Comparison of ENCODE assay signal across 17 cellular contexts in genomic region chr17:41535764-41536481, GRCh38. TPM values are rescaled to one million over a fixed set of nuclear protein-coding genes. Genes with fewer than 3 reads are reported as not detected.
DNase-seq lines count a peak whose midpoint lies in the region; ATAC-seq and TF ChIP-seq lines count a peak whose summit lies in the region.
"Had no signal": no experiment of that assay in that cellular context is flagged by ENCODE, and none has a peak within 500 bp of the region (broad histone marks: within the 10 kb centered on the region; RNA-seq: fewer than 3 reads in every experiment).

No MANE protein-coding gene starts in this region.

- no peaks in the 10 kb centered on the region for H3K36me3 Mint-ChIP-seq in CD14-positive monocyte
- H3K36me3 Mint-ChIP-seq in WTC11, result no peaks in the 10 kb centered on the region
- H3K36me3 Mint-ChIP-seq: activated naive CD4-positive, alpha-beta T cell treated with anti-CD3 and anti-CD28 coated beads, Interleukin-2, amount 50 U/mL, for 24 hours had no signal

- H3K4ac ChIP-seq in mesendoderm (ENCODE audit: low read depth, low read length), result peak overlapping the region; percentile 28

- no peak overlapping the region for H3K4me2 ChIP-seq in mesendoderm (ENCODE audit: low read length)
- H3K4me2 ChIP-seq: smooth muscle cell had no signal

- H3K27me3 Mint-ChIP-seq in CD14-positive monocyte (ENCODE audit: low read depth in 3 of 3) (peaks cover 20 to 50% (median 34%) of the 10 kb centered on the region in 3 donors), WTC11 (ENCODE audit: low read depth) (peaks cover 1% of the 10 kb centered on the region; the same call in 1 of the 2 replicates)

- CTCF ChIA-PET in WTC11 (lab: Charles Lee), result interaction anchor here (0.8 to 7.4 kb wide), 8 partner anchors 9 to 130 kb away, joined by 3 to 122 read pairs (median 7); no protein-coding TSS in a partner anchor

- TF ChIP-seq CTCF in CD14-positive monocyte (IDR thresholded peaks at IDR 0.05), result no peak
- no peak for TF ChIP-seq CTCF in WTC11 (IDR thresholded peaks at IDR 0.05)

- no peak overlapping the region for H2BK15ac ChIP-seq in mesendoderm (replicated peaks; ENCODE audit: low read depth)

- no peak overlapping the region for H4K5ac ChIP-seq in mesendoderm (ENCODE audit: low read length)

- H3K27ac Mint-ChIP-seq in CD14-positive monocyte (no peak overlapping the region), WTC11 (no peak overlapping the region)
- H3K27ac Mint-ChIP-seq: activated naive CD4-positive, alpha-beta T cell treated with anti-CD3 and anti-CD28 coated beads, Interleukin-2, amount 50 U/mL, for 24 hours; effector memory CD8-positive, alpha-beta T cell; T-helper 1 cell treated with Interleukin-12 subunit alpha and Interleukin-12 subunit beta and Interleukin-4 antibody, amounts not matched to agents 30 μg/mL and 1 μg/mL, for 36 hours had no signal

- intact Hi-C loops in CD14-positive monocyte (cut with micrococcal nuclease), result no loop called here

- H3K79me2 ChIP-seq in mesendoderm (ENCODE audit: control insufficient read depth, insufficient read depth, low read length), result no peaks in the 10 kb centered on the region

- H3K56ac ChIP-seq in mesendoderm (ENCODE audit: low read length), result peak overlapping the region; percentile 75

- H3K4me3 ChIP-seq in mesendoderm (ENCODE audit: low read length), result no peak overlapping the region
- H3K4me3 ChIP-seq: smooth muscle cell, stomach had no signal

- no peak overlapping the region for H2BK120ac ChIP-seq in mesendoderm (ENCODE audit: low read depth, low read length)

- H3K4me3 Mint-ChIP-seq in CD14-positive monocyte, result no peak overlapping the region
- H3K4me3 Mint-ChIP-seq in WTC11, result no peak overlapping the region
- H3K4me3 Mint-ChIP-seq: activated naive CD4-positive, alpha-beta T cell treated with anti-CD3 and anti-CD28 coated beads, Interleukin-2, amount 50 U/mL, for 24 hours; effector memory CD8-positive, alpha-beta T cell; T-helper 1 cell treated with Interleukin-12 subunit alpha and Interleukin-12 subunit beta and Interleukin-4 antibody, amounts not matched to agents 30 μg/mL and 1 μg/mL, for 36 hours had no signal

- WGBS in mesendoderm (ENCODE audit: extremely low coverage, insufficient coverage, low lambda C conversion rate), result no CpG with 5 or more reads among the region's 15 CpGs

- H2AK5ac ChIP-seq in mesendoderm (ENCODE audit: low read length), result peak overlapping the region; percentile 34

- POLR2A ChIA-PET in WTC11 (lab: Charles Lee), result no interaction called here

- peaks cover 25% of the 10 kb centered on the region for H3K4me1 ChIP-seq in mesendoderm (ENCODE audit: control insufficient read depth, low read depth, low read length)

- H4K8ac ChIP-seq in mesendoderm (ENCODE audit: low read depth, low read length), result no peak overlapping the region

- H3K79me1 ChIP-seq in mesendoderm (ENCODE audit: low read length), result no peaks in the 10 kb centered on the region

- H3K18ac ChIP-seq in mesendoderm (ENCODE audit: low read length), result no peak overlapping the region

- peak overlapping the region; percentile 39 for H2BK5ac ChIP-seq in mesendoderm (ENCODE audit: low read length)

- no peak overlapping the region for H3K23ac ChIP-seq in mesendoderm (ENCODE audit: low read length)

- no peaks in the 10 kb centered on the region for H3K36me3 ChIP-seq in mesendoderm (ENCODE audit: control insufficient read depth, insufficient read depth, low read length)
- H3K36me3 ChIP-seq: stomach had no signal

- H3K4me1 Mint-ChIP-seq in CD14-positive monocyte, result no peaks in the 10 kb centered on the region
- peaks cover 48% of the 10 kb centered on the region for H3K4me1 Mint-ChIP-seq in WTC11
- H3K4me1 Mint-ChIP-seq: activated naive CD4-positive, alpha-beta T cell treated with anti-CD3 and anti-CD28 coated beads, Interleukin-2, amount 50 U/mL, for 24 hours had no signal

- ATAC-seq in WTC11 (peak; percentile 7; the same call in 1 of the 2 replicates), HG02884 (IDR thresholded peaks at IDR 0.05; ENCODE audit: unreplicated experiment) (no peak)
- ATAC-seq: effector memory CD8-positive, alpha-beta T cell; foreskin keratinocyte had no signal

- no peak overlapping the region for H3K9ac ChIP-seq in mesendoderm (ENCODE audit: low read length)

- DNase-seq in CD14-positive monocyte (ENCODE audit: low spot score), result peak; percentile 36
- no peak for DNase-seq in WTC11 (ENCODE audit: low spot score)
- peak; percentile 89 for DNase-seq in mesendoderm
- DNase-seq in RKO (ENCODE audit: low spot score), result no peak
- DNase-seq in OCI-M1 (lab: John Stamatoyannopoulos, UW), result no peak
- DNase-seq: activated CD8-positive, alpha-beta memory T cell treated with anti-CD3 and anti-CD28 coated beads, Interleukin-2, amount 50 U/mL, for 48 hours; effector memory CD8-positive, alpha-beta T cell; foreskin keratinocyte; NCI-H187; NCI-H510A; stomach had no signal

- peaks cover 0 to 2% (median 0%) of the 10 kb centered on the region in 7 donors for H3K9me3 Mint-ChIP-seq in CD14-positive monocyte
- no peaks in the 10 kb centered on the region for H3K9me3 Mint-ChIP-seq in WTC11
- H3K9me3 Mint-ChIP-seq: activated naive CD4-positive, alpha-beta T cell treated with anti-CD3 and anti-CD28 coated beads, Interleukin-2, amount 50 U/mL, for 24 hours; effector memory CD8-positive, alpha-beta T cell; T-helper 1 cell treated with Interleukin-12 subunit alpha and Interleukin-12 subunit beta and Interleukin-4 antibody, amounts not matched to agents 30 μg/mL and 1 μg/mL, for 36 hours had no signal

- H3K27ac ChIP-seq in mesendoderm (ENCODE audit: low read depth, low read length), result no peak overlapping the region
- H3K27ac ChIP-seq: foreskin keratinocyte, stomach had no signal

- no peaks in the 10 kb centered on the region for H3K27me3 ChIP-seq in mesendoderm (ENCODE audit: insufficient read depth, low read length, poor library complexity)
- H3K27me3 ChIP-seq: foreskin keratinocyte had no signal

TF ChIP-seq in WTC11, 78 proteins besides CTCF, POLR2A, EP300 and RAD21 (continues in another document):
- TF ChIP-seq PRDM15 (CRISPR knock-in tag; IDR thresholded peaks at IDR 0.05) (no peak), NR1H2 (CRISPR knock-in tag; IDR thresholded peaks at IDR 0.05) (no peak), ATF6 (CRISPR knock-in tag; IDR thresholded peaks at IDR 0.05) (no peak)

RNA-seq across cellular contexts. Expression of gene KRT19, which starts 7.8 kb away (rescaled TPM):
- polyA plus RNA-seq in CD14-positive monocyte, result not detected
- 110 to 130 TPM (median 124 TPM) in 3 replicates for total RNA-seq in WTC11 (2021)
- polyA plus RNA-seq in mesendoderm (2013, experiment 1 of 2), result 114 TPM
- 115 TPM for polyA plus RNA-seq in mesendoderm (2013, experiment 2 of 2)
- total RNA-seq: OCI-LY7 had no signal

RNA-seq across cellular contexts. Expression of gene KRT15, which starts 17.2 kb away (rescaled TPM):
- polyA plus RNA-seq in CD14-positive monocyte, result not detected
- 0.34 to 0.55 TPM (median 0.37 TPM) in 3 replicates for total RNA-seq in WTC11 (2021)
- polyA plus RNA-seq in mesendoderm (2013, experiment 1 of 2), result 0.15 TPM
- polyA plus RNA-seq in mesendoderm (2013, experiment 2 of 2), result 0.21 TPM
- total RNA-seq: OCI-LY7, osteocyte had no signal

RNA-seq across cellular contexts. Expression of gene KRT13, which starts 30.5 kb away (rescaled TPM):
- polyA plus RNA-seq in CD14-positive monocyte, result not detected
- total RNA-seq in WTC11 (2021), result not detected in 3 replicates
- polyA plus RNA-seq in mesendoderm (2013, experiment 1 of 2), result not detected
- polyA plus RNA-seq in mesendoderm (2013, experiment 2 of 2), result not detected
- total RNA-seq: OCI-LY7, osteocyte had no signal

RNA-seq across cellular contexts. Expression of gene KRT9, which starts 35.9 kb away (rescaled TPM):
- polyA plus RNA-seq in CD14-positive monocyte, result not detected
- not detected in 3 replicates for total RNA-seq in WTC11 (2021)
- not detected for polyA plus RNA-seq in mesendoderm (2013, experiment 1 of 2)
- polyA plus RNA-seq in mesendoderm (2013, experiment 2 of 2), result 0.03 TPM
- total RNA-seq: OCI-LY7, stomach had no signal
- polyA plus RNA-seq: smooth muscle cell, stomach had no signal

RNA-seq across cellular contexts. Expression of gene KRT36, which starts 46.2 kb away (rescaled TPM):
- polyA plus RNA-seq in CD14-positive monocyte, result under 1 TPM; 0.24 to 0.87 TPM
- total RNA-seq in WTC11 (2021), result not detected in 3 replicates
- polyA plus RNA-seq in mesendoderm (2013, experiment 1 of 2), result not detected
- polyA plus RNA-seq in mesendoderm (2013, experiment 2 of 2), result not detected
- total RNA-seq: foreskin keratinocyte, OCI-LY7, osteocyte, stomach had no signal
- polyA plus RNA-seq: foreskin keratinocyte, smooth muscle cell, stomach had no signal

Comparison
In these comparisons a context has a peak if more than half of its experiments do, and no peak if none do; other contexts are left out.
1. DNase-seq: peak in CD14-positive monocyte (single experiment) and mesendoderm (single experiment); none in WTC11 (single experiment), RKO (single experiment) and OCI-M1 (single experiment).